In the genomic region with DNA sequence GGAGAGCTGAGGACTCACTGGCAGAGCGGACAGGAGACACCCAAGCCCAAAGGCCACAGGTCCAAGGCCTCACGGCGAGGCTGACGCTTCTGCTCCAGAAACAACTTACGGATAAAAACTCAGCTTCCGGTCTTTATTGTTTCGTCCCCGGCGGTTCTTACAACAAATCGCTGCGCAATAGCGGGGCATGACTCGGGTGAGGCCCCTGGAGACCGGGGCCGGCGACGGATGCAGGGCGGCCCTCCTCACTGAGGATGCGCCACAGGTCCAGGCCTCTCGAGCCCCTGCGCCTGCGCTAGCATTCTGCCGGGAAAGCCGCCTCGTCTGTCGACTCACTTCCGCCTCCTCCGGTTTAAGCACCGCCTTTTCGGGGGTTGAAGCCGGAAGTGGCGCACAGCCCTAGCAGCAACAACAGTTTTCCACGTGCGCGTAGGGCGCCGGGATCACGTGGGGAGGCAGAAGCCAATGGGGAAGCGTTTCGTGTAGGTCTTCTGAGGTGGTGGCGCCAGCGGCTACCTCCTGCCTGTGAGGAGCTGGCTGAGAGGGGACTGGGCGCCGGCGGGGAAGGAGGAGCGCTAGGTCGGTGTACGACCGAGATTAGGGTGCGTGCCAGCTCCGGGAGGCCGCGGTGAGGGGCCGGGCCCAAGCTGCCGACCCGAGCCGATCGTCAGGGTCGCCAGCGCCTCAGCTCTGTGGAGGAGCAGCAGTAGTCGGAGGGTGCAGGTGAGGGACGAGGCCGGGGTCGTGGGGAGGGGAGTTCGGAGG, we compare ENCODE assay signal across 8 cellular contexts. TPM values are rescaled to one million over a fixed set of nuclear protein-coding genes. Genes with fewer than 3 reads are reported as not detected.
A peak's percentile ranks its signal among the peaks of the same experiment; 100 is the strongest.
DNase-seq lines count a peak whose midpoint lies in the region; ATAC-seq and TF ChIP-seq lines count a peak whose summit lies in the region.

TSS of gene DNAJB9 (plus strand) at position 494 of the 765 bp plus-strand sequence. CDS start 1,853 bp downstream, outside the sequence.
A gene with protein sequence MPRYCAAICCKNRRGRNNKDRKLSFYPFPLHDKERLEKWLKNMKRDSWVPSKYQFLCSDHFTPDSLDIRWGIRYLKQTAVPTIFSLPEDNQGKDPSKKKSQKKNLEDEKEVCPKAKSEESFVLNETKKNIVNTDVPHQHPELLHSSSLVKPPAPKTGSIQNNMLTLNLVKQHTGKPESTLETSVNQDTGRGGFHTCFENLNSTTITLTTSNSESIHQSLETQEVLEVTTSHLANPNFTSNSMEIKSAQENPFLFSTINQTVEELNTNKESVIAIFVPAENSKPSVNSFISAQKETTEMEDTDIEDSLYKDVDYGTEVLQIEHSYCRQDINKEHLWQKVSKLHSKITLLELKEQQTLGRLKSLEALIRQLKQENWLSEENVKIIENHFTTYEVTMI (minus strand): TSS at position 326 of the 765 bp plus-strand sequence. CDS start 137 bp downstream, at position 189.

- no peaks in the 10 kb centered on the region for H3K27me3 ChIP-seq in kidney epithelial cell (ENCODE audit: control insufficient read depth, insufficient read depth, low read length)

- H3K4me3 ChIP-seq in kidney epithelial cell (ENCODE audit: low read depth, low read length), result peak within 1 kb of the TSS; percentile 84

- DNase-seq in Ammon's horn (ENCODE audit: low spot score) (peak; percentile 100), GM19238 (ENCODE audit: insufficient read length, low spot score) (peak; percentile 88), NCI-H524 (lab: John Stamatoyannopoulos, UW) (peak; percentile 97 to 99), kidney epithelial cell (ENCODE audit: low read depth) (peak; percentile 98)
- DNase-seq in activated CD4-positive, alpha-beta T cell treated with anti-CD3 and anti-CD28 coated beads for 36 hours, result peak; percentile 99
- peak; percentile 98 for DNase-seq in stimulated activated CD4-positive, alpha-beta T cell treated with anti-CD3 and anti-CD28 coated beads, Interleukin-15, amount 100 ng/mL, for 48 hours (ENCODE audit: low read depth in 2 of 2)

- H3K27ac ChIP-seq in cingulate gyrus (ENCODE audit: low read depth, low read length), result peak within 1 kb of the TSS; percentile 92

- H3K36me3 ChIP-seq in kidney epithelial cell (ENCODE audit: control insufficient read depth, insufficient read depth, low read length), result no peaks in the 10 kb centered on the region

- H3K4me3 Mint-ChIP-seq in activated CD4-positive, alpha-beta T cell treated with anti-CD3 and anti-CD28 coated beads for 36 hours, result peak within 1 kb of the TSS; percentile 98

- no peaks in the 10 kb centered on the region for H3K27me3 Mint-ChIP-seq in activated CD4-positive, alpha-beta T cell treated with anti-CD3 and anti-CD28 coated beads for 36 hours

- H3K27ac Mint-ChIP-seq in activated CD4-positive, alpha-beta T cell treated with anti-CD3 and anti-CD28 coated beads for 36 hours, result peak within 1 kb of the TSS; percentile 99

- peaks cover 40% of the 10 kb centered on the region for H3K4me1 Mint-ChIP-seq in activated CD4-positive, alpha-beta T cell treated with anti-CD3 and anti-CD28 coated beads for 36 hours

- POLR2A ChIA-PET in activated CD4-positive, alpha-beta T cell treated with anti-CD3 and anti-CD28 coated beads for 36 hours (lab: Charles Lee), result interaction anchor here (0.6 to 2.0 kb wide), 5 partner anchors 39 to 826 kb away, joined by 3 to 25 read pairs (median 3); partner anchors contain the start of genes CBLL1 and PNPLA8

- no peak for TF ChIP-seq CTCF in kidney epithelial cell (IDR thresholded peaks at IDR 0.05; ENCODE audit: insufficient read depth, low read length, poor library complexity, severe bottlenecking)

- no peaks in the 10 kb centered on the region for H3K9me3 Mint-ChIP-seq in activated CD4-positive, alpha-beta T cell treated with anti-CD3 and anti-CD28 coated beads for 36 hours (ENCODE audit: low read depth)

- intact Hi-C loops in activated CD4-positive, alpha-beta T cell treated with anti-CD3 and anti-CD28 coated beads for 36 hours (cut with DNase I, micrococcal nuclease), result loop anchor here (1.0 to 10.0 kb wide), 5 partner anchors 43 to 1402 kb away; partner anchors contain the start of genes PNPLA8 (in 2 of the 2), COG5 (in 1 of the 2), DUS4L (in 1 of the 2) and HBP1 (in 1 of the 2)

- CTCF ChIA-PET in activated CD4-positive, alpha-beta T cell treated with anti-CD3 and anti-CD28 coated beads for 36 hours (lab: Charles Lee), result interaction anchor here (0.8 to 1.1 kb wide), 2 partner anchors 9 to 43 kb away, joined by 3 to 11 read pairs; partner anchors contain the start of gene PNPLA8

- peak; percentile 93 for ATAC-seq in HG03442 (IDR thresholded peaks at IDR 0.05; ENCODE audit: unreplicated experiment)
- peak; percentile 91 for ATAC-seq in activated CD4-positive, alpha-beta T cell treated with anti-CD3 and anti-CD28 coated beads for 36 hours

- peaks cover 48% of the 10 kb centered on the region for H3K36me3 Mint-ChIP-seq in activated CD4-positive, alpha-beta T cell treated with anti-CD3 and anti-CD28 coated beads for 36 hours (ENCODE audit: low read depth)

RNA-seq across cellular contexts. Expression of gene DNAJB9, which starts in this region (rescaled TPM):
- 1 to 10 TPM; 8.3 to 8.4 TPM for total RNA-seq in activated CD4-positive, alpha-beta T cell treated with anti-CD3 and anti-CD28 coated beads for 36 hours
- 49.5 and 72.7 TPM in 2 replicates for total RNA-seq in kidney epithelial cell

RNA-seq across cellular contexts. Expression of the second gene that starts in this region (rescaled TPM):
- 10 to 100 TPM; 30.1 to 43.4 TPM for total RNA-seq in activated CD4-positive, alpha-beta T cell treated with anti-CD3 and anti-CD28 coated beads for 36 hours
- 26.3 and 30.9 TPM in 2 replicates for total RNA-seq in kidney epithelial cell

Comparison
In these comparisons a context has a peak if more than half of its experiments do, and no peak if none do; other contexts are left out.
1. Peak in every context shown above with its lines: DNase-seq, ATAC-seq, H3K4me3 ChIP-seq and H3K27ac ChIP-seq.